20 cellular contexts compared by ENCODE assay signal in the genomic region with DNA sequence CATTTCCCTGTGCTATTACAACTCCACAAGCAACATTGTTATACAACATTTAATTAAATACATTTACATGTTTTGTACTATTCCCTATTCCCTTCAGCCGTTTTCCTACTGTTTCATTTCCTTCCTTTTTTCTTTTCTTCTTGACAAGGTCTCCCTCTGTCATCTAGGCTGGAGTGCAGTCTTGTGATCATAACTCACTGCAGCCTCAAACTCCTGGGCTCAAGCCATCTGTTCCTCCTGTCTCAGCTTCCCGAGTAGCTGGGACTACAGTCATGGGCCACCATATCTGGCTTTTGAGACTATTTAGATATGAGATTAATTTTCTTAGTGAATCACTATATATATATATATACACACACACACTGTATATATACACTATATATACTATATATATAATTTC.
"Had no signal": no experiment of that assay in that cellular context is flagged by ENCODE, and none has a peak within 500 bp of the region (broad histone marks: within the 10 kb centered on the region; RNA-seq: fewer than 3 reads in every experiment).

No MANE protein-coding gene starts in this region.

- ATAC-seq: activated CD4-positive, alpha-beta T cell treated with anti-CD3 and anti-CD28 coated beads for 36 hours; activated T-cell treated with anti-CD3 and anti-CD28 coated beads, Interleukin-2, amount 50 U/mL, for 4 hours; left lobe of liver; lower lobe of right lung; naive thymus-derived CD8-positive, alpha-beta T cell; WTC11 had no signal

- H3K4me3 ChIP-seq: cardiac muscle cell, lower lobe of right lung, neural progenitor cell, sigmoid colon had no signal

- H3K27ac ChIP-seq: cardiac muscle cell, lower lobe of right lung, neural progenitor cell, sigmoid colon had no signal

- H3K4me1 ChIP-seq: lower lobe of right lung, neural progenitor cell, sigmoid colon had no signal

- DNase-seq: activated CD4-positive, alpha-beta T cell treated with anti-CD3 and anti-CD28 coated beads for 36 hours; activated CD4-positive, alpha-beta T cell treated with anti-CD3 and anti-CD28 coated beads, Interleukin-2, amount 50 U/mL, for 48 hours; activated CD8-positive, alpha-beta memory T cell treated with anti-CD3 and anti-CD28 coated beads, Interleukin-2, amount 50 U/mL, for 48 hours; activated naive CD4-positive, alpha-beta T cell treated with anti-CD3 and anti-CD28 coated beads for 36 hours; activated naive CD8-positive, alpha-beta T cell treated with anti-CD3 and anti-CD28 coated beads, Interleukin-2, amount 10 ng/mL, durations not matched to agents 7 days and 5 days; activated T-cell treated with anti-CD3 and anti-CD28 coated beads, Interleukin-2, amount 50 U/mL, for 4 hours; effector CD4-positive, alpha-beta T cell; erythroblast; lower lobe of right lung; naive thymus-derived CD8-positive, alpha-beta T cell; retina; sigmoid colon; stimulated activated CD4-positive, alpha-beta T cell treated with anti-CD3 and anti-CD28 coated beads, Interleukin-2, amount 100 ng/mL, for 48 hours; stimulated activated CD8-positive, alpha-beta memory T cell treated with anti-CD3 and anti-CD28 coated beads, Interleukin-4, amount 100 ng/mL, for 48 hours; stimulated activated naive CD4-positive, alpha-beta T cell; T-helper 1 cell had no signal

- H3K36me3 ChIP-seq: cardiac muscle cell, lower lobe of right lung, neural progenitor cell, sigmoid colon had no signal

- H3K27me3 ChIP-seq: cardiac muscle cell, neural progenitor cell, sigmoid colon had no signal
